1 cellular context compared by ENCODE assay signal in genomic region chr17:9360610-9361571, GRCh38.
A peak's percentile ranks its signal among the peaks of the same experiment; 100 is the strongest.
TF ChIP-seq lines count a peak whose summit lies in the region.

No MANE protein-coding gene starts in this region.

TF ChIP-seq in HepG2, 621 proteins besides CTCF, POLR2A, EP300 and RAD21 (continued from another document and continues in another):
- TF ChIP-seq AFF4 (CRISPR knock-in tag; IDR thresholded peaks at IDR 0.05) (no peak), KDM4B (CRISPR knock-in tag; IDR thresholded peaks at IDR 0.05) (no peak), ZNF280D (CRISPR knock-in tag; IDR thresholded peaks at IDR 0.05) (no peak), SALL1 (CRISPR knock-in tag; IDR thresholded peaks at IDR 0.05) (peak; percentile 62), TFE3 (CRISPR knock-in tag; IDR thresholded peaks at IDR 0.05) (peak; percentile 74), MED1 (CRISPR knock-in tag; IDR thresholded peaks at IDR 0.05) (peak; percentile 45; the same call in 1 of the 2 replicates), FOXA3 (CRISPR knock-in tag; IDR thresholded peaks at IDR 0.05) (peak; percentile 68), TFAP4 (IDR thresholded peaks at IDR 0.05; ENCODE audit: borderline replicate concordance, low read depth) (peak; percentile 40; the same call in 1 of the 2 replicates), ZNF331 (CRISPR knock-in tag; IDR thresholded peaks at IDR 0.05) (0 out of 2 replicates have a peak, but pooled peaks have one; percentile 33), GTF2F1 (IDR thresholded peaks at IDR 0.05; ENCODE audit: low read length) (no peak), GFI1 (CRISPR knock-in tag; IDR thresholded peaks at IDR 0.05; ENCODE audit: borderline replicate concordance) (0 out of 2 replicates have a peak, but pooled peaks have one; percentile 32), SKI (IDR thresholded peaks at IDR 0.05; ENCODE audit: partially characterized antibody) (no peak), HDAC2 (CRISPR knock-in tag; IDR thresholded peaks at IDR 0.05) (peak; percentile 29), ZGPAT (CRISPR knock-in tag; IDR thresholded peaks at IDR 0.05) (peak; percentile 27; the same call in 1 of the 2 replicates), MLXIP (CRISPR knock-in tag; IDR thresholded peaks at IDR 0.05; ENCODE audit: borderline replicate concordance) (no peak), ATF3 (CRISPR knock-in tag; IDR thresholded peaks at IDR 0.05) (peak; percentile 27; the same call in 1 of the 2 replicates), TOE1 (CRISPR knock-in tag; IDR thresholded peaks at IDR 0.05) (0 out of 2 replicates have a peak, but pooled peaks have one; percentile 24), ZNF362 (CRISPR knock-in tag; IDR thresholded peaks at IDR 0.05; ENCODE audit: borderline replicate concordance) (0 out of 2 replicates have a peak, but pooled peaks have one; percentile 23), SMC3 (IDR thresholded peaks at IDR 0.05; ENCODE audit: low read length) (peak; percentile 19; the same call in 1 of the 2 replicates), FOXP1 (IDR thresholded peaks at IDR 0.05) (no peak), FOXP1 (CRISPR knock-in tag; IDR thresholded peaks at IDR 0.05) (0 out of 2 replicates have a peak, but pooled peaks have one; percentile 15), FOSL2 (CRISPR knock-in tag; IDR thresholded peaks at IDR 0.05) (peak; percentile 92), CEBPG (CRISPR knock-in tag; IDR thresholded peaks at IDR 0.05) (peak; percentile 90), PITX1 (CRISPR knock-in tag; IDR thresholded peaks at IDR 0.05) (no peak), GATA4 (IDR thresholded peaks at IDR 0.05; ENCODE audit: borderline replicate concordance, low read depth) (peak; percentile 61; the same call in 1 of the 2 replicates), MNT (IDR thresholded peaks at IDR 0.05) (0 out of 2 replicates have a peak, but pooled peaks have one; percentile 9), SAP130 (CRISPR knock-in tag; IDR thresholded peaks at IDR 0.05; ENCODE audit: low read depth) (peak; percentile 40), ISL2 (CRISPR knock-in tag; IDR thresholded peaks at IDR 0.05) (peak; percentile 37; the same call in 1 of the 2 replicates), ZKSCAN8 (CRISPR knock-in tag; IDR thresholded peaks at IDR 0.05; ENCODE audit: borderline replicate concordance) (peak; percentile 32; the same call in 1 of the 2 replicates), ZFP91 (CRISPR knock-in tag; IDR thresholded peaks at IDR 0.05; ENCODE audit: borderline replicate concordance) (no peak), NCOA1 (CRISPR knock-in tag; IDR thresholded peaks at IDR 0.05) (no peak), ARID3A (IDR thresholded peaks at IDR 0.05; ENCODE audit: low read depth, low read length) (peak; percentile 53; the same call in 1 of the 2 replicates), TFDP1 (CRISPR knock-in tag; IDR thresholded peaks at IDR 0.05; ENCODE audit: borderline replicate concordance) (no peak)
